ENCODE assay signal across 2 cellular contexts in the genomic region with DNA sequence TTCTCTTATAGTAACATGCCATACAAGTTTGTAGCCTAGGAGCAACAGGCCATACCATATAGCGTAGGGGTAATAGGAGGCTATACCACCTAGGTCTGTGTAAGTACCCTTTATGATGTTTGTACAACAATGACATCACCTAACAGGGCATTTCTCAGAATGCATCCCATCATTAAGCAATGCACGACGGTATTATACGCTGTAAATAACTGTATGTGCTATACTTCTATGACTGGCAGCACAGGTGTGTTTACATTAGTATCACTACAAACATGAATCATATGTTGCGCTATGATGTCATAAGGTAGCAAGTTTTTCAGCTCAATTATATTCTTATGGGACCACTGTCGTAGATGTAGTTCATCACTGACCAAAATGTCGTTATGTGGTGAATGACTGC.
A peak's percentile ranks its signal among the peaks of the same experiment; 100 is the strongest.
TF ChIP-seq lines count a peak whose summit lies in the region.

No MANE protein-coding gene starts in this region.

TF ChIP-seq in A549, 52 proteins besides CTCF, POLR2A, EP300 and RAD21:
- TF ChIP-seq KDM5A (IDR thresholded peaks at IDR 0.05) (no peak), FOSL2 (IDR thresholded peaks at IDR 0.05) (no peak), FOSL2 (CRISPR knock-in tag; IDR thresholded peaks at IDR 0.05) (peak; percentile 18; the same call in 1 of the 2 replicates), RARB (CRISPR knock-in tag; IDR thresholded peaks at IDR 0.05) (no peak)
TF ChIP-seq in A549: peak in this region for 1.

TF ChIP-seq in K562, 482 proteins besides CTCF, POLR2A, EP300 and RAD21:
- TF ChIP-seq, protein P1, sequence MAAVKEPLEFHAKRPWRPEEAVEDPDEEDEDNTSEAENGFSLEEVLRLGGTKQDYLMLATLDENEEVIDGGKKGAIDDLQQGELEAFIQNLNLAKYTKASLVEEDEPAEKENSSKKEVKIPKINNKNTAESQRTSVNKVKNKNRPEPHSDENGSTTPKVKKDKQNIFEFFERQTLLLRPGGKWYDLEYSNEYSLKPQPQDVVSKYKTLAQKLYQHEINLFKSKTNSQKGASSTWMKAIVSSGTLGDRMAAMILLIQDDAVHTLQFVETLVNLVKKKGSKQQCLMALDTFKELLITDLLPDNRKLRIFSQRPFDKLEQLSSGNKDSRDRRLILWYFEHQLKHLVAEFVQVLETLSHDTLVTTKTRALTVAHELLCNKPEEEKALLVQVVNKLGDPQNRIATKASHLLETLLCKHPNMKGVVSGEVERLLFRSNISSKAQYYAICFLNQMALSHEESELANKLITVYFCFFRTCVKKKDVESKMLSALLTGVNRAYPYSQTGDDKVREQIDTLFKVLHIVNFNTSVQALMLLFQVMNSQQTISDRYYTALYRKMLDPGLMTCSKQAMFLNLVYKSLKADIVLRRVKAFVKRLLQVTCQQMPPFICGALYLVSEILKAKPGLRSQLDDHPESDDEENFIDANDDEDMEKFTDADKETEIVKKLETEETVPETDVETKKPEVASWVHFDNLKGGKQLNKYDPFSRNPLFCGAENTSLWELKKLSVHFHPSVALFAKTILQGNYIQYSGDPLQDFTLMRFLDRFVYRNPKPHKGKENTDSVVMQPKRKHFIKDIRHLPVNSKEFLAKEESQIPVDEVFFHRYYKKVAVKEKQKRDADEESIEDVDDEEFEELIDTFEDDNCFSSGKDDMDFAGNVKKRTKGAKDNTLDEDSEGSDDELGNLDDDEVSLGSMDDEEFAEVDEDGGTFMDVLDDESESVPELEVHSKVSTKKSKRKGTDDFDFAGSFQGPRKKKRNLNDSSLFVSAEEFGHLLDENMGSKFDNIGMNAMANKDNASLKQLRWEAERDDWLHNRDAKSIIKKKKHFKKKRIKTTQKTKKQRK (IDR thresholded peaks at IDR 0.05; ENCODE audit: borderline replicate concordance, low read depth, low read length): no peak
- TF ChIP-seq, protein P2, sequence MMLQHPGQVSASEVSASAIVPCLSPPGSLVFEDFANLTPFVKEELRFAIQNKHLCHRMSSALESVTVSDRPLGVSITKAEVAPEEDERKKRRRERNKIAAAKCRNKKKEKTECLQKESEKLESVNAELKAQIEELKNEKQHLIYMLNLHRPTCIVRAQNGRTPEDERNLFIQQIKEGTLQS (IDR thresholded peaks at IDR 0.05): peak; percentile 34
- TF ChIP-seq, protein P2 (CRISPR knock-in tag; conservative IDR thresholded peaks at IDR 0.05): no peak
- no peak for TF ChIP-seq ZNF184 (CRISPR knock-in tag; IDR thresholded peaks at IDR 0.05)
- TF ChIP-seq, protein P3, sequence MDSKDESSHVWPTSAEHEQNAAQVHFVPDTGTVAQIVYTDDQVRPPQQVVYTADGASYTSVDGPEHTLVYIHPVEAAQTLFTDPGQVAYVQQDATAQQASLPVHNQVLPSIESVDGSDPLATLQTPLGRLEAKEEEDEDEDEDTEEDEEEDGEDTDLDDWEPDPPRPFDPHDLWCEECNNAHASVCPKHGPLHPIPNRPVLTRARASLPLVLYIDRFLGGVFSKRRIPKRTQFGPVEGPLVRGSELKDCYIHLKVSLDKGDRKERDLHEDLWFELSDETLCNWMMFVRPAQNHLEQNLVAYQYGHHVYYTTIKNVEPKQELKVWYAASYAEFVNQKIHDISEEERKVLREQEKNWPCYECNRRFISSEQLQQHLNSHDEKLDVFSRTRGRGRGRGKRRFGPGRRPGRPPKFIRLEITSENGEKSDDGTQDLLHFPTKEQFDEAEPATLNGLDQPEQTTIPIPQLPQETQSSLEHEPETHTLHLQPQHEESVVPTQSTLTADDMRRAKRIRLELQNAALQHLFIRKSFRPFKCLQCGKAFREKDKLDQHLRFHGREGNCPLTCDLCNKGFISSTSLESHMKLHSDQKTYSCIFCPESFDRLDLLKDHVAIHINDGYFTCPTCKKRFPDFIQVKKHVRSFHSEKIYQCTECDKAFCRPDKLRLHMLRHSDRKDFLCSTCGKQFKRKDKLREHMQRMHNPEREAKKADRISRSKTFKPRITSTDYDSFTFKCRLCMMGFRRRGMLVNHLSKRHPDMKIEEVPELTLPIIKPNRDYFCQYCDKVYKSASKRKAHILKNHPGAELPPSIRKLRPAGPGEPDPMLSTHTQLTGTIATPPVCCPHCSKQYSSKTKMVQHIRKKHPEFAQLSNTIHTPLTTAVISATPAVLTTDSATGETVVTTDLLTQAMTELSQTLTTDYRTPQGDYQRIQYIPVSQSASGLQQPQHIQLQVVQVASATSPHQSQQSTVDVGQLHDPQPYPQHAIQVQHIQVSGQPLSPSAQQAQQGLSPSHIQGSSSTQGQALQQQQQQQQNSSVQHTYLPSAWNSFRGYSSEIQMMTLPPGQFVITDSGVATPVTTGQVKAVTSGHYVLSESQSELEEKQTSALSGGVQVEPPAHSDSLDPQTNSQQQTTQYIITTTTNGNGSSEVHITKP (IDR thresholded peaks at IDR 0.05; ENCODE audit: partially characterized antibody): peak; percentile 42
